ENCODE assay signal across 1 cellular context in the genomic region with DNA sequence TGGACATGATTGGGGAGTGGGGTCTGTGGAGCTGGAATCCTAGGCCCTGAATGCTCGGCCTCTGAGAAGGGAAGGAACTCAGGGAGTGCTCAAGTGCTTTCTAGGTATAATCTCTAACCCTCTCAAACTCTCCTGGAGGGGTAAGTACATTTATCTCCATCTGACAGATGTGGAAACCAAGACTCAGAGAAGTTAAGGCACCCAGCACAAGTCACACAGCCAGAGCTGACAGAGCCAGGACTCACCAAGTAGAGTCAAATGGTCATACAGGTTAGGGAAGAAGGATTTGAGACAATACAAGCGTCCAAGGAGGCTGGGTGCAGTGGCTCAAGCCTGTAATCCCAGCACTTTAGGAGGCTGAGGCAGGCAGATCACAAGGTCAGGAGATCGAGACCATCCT.
TF ChIP-seq lines count a peak whose summit lies in the region.

No MANE protein-coding gene starts in this region.

TF ChIP-seq in IMR-90, 13 proteins besides CTCF, POLR2A, EP300 and RAD21:
- no peak for TF ChIP-seq CEBPB (IDR thresholded peaks at IDR 0.05; ENCODE audit: low read depth, low read length)
- TF ChIP-seq MAFK (IDR thresholded peaks at IDR 0.05; ENCODE audit: low read depth, low read length): no peak
- TF ChIP-seq RCOR1 (IDR thresholded peaks at IDR 0.05; ENCODE audit: insufficient replicate concordance, low read length): no peak
- TF ChIP-seq, protein P1, sequence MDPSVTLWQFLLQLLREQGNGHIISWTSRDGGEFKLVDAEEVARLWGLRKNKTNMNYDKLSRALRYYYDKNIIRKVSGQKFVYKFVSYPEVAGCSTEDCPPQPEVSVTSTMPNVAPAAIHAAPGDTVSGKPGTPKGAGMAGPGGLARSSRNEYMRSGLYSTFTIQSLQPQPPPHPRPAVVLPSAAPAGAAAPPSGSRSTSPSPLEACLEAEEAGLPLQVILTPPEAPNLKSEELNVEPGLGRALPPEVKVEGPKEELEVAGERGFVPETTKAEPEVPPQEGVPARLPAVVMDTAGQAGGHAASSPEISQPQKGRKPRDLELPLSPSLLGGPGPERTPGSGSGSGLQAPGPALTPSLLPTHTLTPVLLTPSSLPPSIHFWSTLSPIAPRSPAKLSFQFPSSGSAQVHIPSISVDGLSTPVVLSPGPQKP (IDR thresholded peaks at IDR 0.05; ENCODE audit: borderline replicate concordance, low read depth, low read length): no peak
- TF ChIP-seq NFE2L2 (IDR thresholded peaks at IDR 0.05; ENCODE audit: low read depth, low read length): no peak
- TF ChIP-seq MAZ (IDR thresholded peaks at IDR 0.05; ENCODE audit: borderline replicate concordance, low read depth, low read length): no peak
- no peak for TF ChIP-seq BHLHE40 (IDR thresholded peaks at IDR 0.05; ENCODE audit: low read depth, low read length)
- TF ChIP-seq RFX5 (IDR thresholded peaks at IDR 0.05; ENCODE audit: low read depth, low read length): no peak
- TF ChIP-seq SMC3 (IDR thresholded peaks at IDR 0.05; ENCODE audit: low read depth, low read length): no peak
- no peak for TF ChIP-seq MXI1 (IDR thresholded peaks at IDR 0.05; ENCODE audit: borderline replicate concordance, low read depth, low read length)
- TF ChIP-seq CHD1 (IDR thresholded peaks at IDR 0.05; ENCODE audit: low read depth, low read length): no peak
- TF ChIP-seq, protein P2, sequence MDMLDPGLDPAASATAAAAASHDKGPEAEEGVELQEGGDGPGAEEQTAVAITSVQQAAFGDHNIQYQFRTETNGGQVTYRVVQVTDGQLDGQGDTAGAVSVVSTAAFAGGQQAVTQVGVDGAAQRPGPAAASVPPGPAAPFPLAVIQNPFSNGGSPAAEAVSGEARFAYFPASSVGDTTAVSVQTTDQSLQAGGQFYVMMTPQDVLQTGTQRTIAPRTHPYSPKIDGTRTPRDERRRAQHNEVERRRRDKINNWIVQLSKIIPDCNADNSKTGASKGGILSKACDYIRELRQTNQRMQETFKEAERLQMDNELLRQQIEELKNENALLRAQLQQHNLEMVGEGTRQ (IDR thresholded peaks at IDR 0.05; ENCODE audit: low read depth, low read length): no peak
